Comparison of ENCODE assay signal across 9 cellular contexts in the genomic region with DNA sequence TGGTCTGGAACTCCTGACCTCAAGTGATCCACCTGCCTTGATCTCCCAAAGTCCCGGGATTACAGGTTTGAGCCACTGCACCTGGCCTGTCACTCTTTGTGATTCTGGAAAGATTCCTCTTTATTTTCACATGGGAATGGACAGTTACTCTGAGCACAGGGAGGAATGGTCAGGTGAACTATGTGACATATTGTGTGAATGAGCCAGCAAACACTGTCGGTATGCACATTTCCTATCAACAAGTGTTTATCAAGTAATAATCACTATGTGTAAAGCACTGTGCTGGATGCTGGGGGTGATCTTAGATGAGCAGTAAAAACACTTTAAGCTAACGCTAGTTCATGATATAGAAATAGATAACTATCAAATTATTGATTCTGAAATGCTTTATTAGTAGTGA.
"Had no signal": no experiment of that assay in that cellular context is flagged by ENCODE, and none has a peak within 500 bp of the region (broad histone marks: within the 10 kb centered on the region; RNA-seq: fewer than 3 reads in every experiment).

No MANE protein-coding gene starts in this region.

- H3K27ac ChIP-seq: GM23248 had no signal

- H3K9me3 ChIP-seq: HAP-1 had no signal

- ATAC-seq: GM23338, HCT116 had no signal

- H3K4me3 Mint-ChIP-seq: GM23338, H9, HFFc6 had no signal

- DNase-seq: GM23248, GOT3, H7, H9, HCEC 1CT, HFFc6 had no signal

- H3K9me3 Mint-ChIP-seq: GM23338, H9, HFFc6 had no signal

- H3K36me3 ChIP-seq: HAP-1 had no signal

- H3K4me1 ChIP-seq: HAP-1 had no signal

- H3K9ac ChIP-seq: GM23248 had no signal

- H3K4me3 ChIP-seq: GM23248, GM23338, HAP-1 had no signal

- H2AFZ ChIP-seq: GM23248 had no signal

- H3K27ac Mint-ChIP-seq: GM23338, H9, HFFc6 had no signal

- H3K4me2 ChIP-seq: GM23338 had no signal
